11 cellular contexts compared by ENCODE assay signal in the genomic region with DNA sequence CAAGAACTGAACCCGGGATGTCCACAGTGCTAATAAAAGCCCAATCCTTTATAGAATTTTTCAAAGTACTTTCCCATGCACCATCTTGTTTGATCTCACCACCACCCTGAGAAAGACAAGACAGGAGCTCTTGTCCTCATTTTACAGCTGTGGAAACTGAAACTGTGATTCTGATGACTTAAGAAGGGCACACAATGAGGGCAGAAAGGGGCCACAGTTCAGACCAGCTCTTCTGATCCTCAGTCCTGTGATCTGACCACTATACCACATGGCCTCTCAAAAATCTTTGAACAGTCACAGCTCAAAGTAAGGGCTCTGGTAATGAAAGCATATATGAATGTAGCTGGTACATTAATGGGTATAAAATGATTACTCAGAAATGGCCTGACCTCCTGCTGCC.
DNase-seq lines count a peak whose midpoint lies in the region; ATAC-seq and TF ChIP-seq lines count a peak whose summit lies in the region.
"Had no signal": no experiment of that assay in that cellular context is flagged by ENCODE, and none has a peak within 500 bp of the region (broad histone marks: within the 10 kb centered on the region; RNA-seq: fewer than 3 reads in every experiment).

No MANE protein-coding gene starts in this region.

- peaks cover 3 to 16% (median 11%) of the 10 kb centered on the region in 4 donors for H3K4me1 ChIP-seq in stomach

- no peak for DNase-seq in central memory CD8-positive, alpha-beta T cell (ENCODE audit: low spot score in 2 of 2)
- no peak for DNase-seq in DMS 273 (lab: John Stamatoyannopoulos, UW; ENCODE audit: unreplicated experiment)
- DNase-seq in stomach: no peak
- DNase-seq in effector CD4-positive, alpha-beta T cell: no peak
- DNase-seq: amygdala, NCI-H1048, transverse colon had no signal

- H3K27ac Mint-ChIP-seq in central memory CD8-positive, alpha-beta T cell (ENCODE audit: low read depth): peak overlapping the region; percentile 86

- no peaks in the 10 kb centered on the region for H3K9me3 ChIP-seq in stomach
- H3K9me3 ChIP-seq: transverse colon had no signal

- H3K4me3 Mint-ChIP-seq in central memory CD8-positive, alpha-beta T cell: no peak overlapping the region

- no peak overlapping the region for H3K4me3 ChIP-seq in stomach
- H3K4me3 ChIP-seq: transverse colon had no signal

- H3K27ac ChIP-seq in stomach: no peak overlapping the region
- H3K27ac ChIP-seq: transverse colon had no signal

- TF ChIP-seq EP300 in stomach (IDR thresholded peaks at IDR 0.05): no peak

- H3K27me3 Mint-ChIP-seq in central memory CD8-positive, alpha-beta T cell: no peaks in the 10 kb centered on the region

- intact Hi-C loops in stomach (cut with DNase I; ENCODE audit: low total_unique reads): no loop called here

- H3K9me3 Mint-ChIP-seq in central memory CD8-positive, alpha-beta T cell: no peaks in the 10 kb centered on the region

- TF ChIP-seq POLR2A in stomach (IDR thresholded peaks at IDR 0.05): no peak

- H3K27me3 ChIP-seq in stomach: no peaks in the 10 kb centered on the region
- H3K27me3 ChIP-seq: transverse colon had no signal

- TF ChIP-seq CTCF in stomach (IDR thresholded peaks at IDR 0.05): no peak

- peaks cover 32% of the 10 kb centered on the region for H3K4me1 Mint-ChIP-seq in central memory CD8-positive, alpha-beta T cell

- ATAC-seq in GM18907 (IDR thresholded peaks at IDR 0.05; ENCODE audit: unreplicated experiment) (peak; percentile 83), GM21528 (IDR thresholded peaks at IDR 0.05; ENCODE audit: low FRiP score, unreplicated experiment) (peak; percentile 65), HG03108 (IDR thresholded peaks at IDR 0.05; ENCODE audit: unreplicated experiment) (peak; percentile 78), esophagus mucosa (no peak)
- ATAC-seq in central memory CD8-positive, alpha-beta T cell (replicated peaks; ENCODE audit: extremely low read depth, poor library complexity, severe bottlenecking): no peak

- WGBS in stomach, 5 donors: 67 to 92% (median 76%) methylated on average over 1 of the region's 1 CpG

- no peaks in the 10 kb centered on the region for H3K36me3 ChIP-seq in stomach
- H3K36me3 ChIP-seq: transverse colon had no signal

- no peaks in the 10 kb centered on the region for H3K36me3 Mint-ChIP-seq in central memory CD8-positive, alpha-beta T cell (ENCODE audit: insufficient read depth)

Comparison
In these comparisons a context has a peak if more than half of its experiments do, and no peak if none do; other contexts are left out.
1. ATAC-seq: peak in GM18907 (single experiment), GM21528 (single experiment) and HG03108 (single experiment); none in central memory CD8-positive, alpha-beta T cell (single experiment) and esophagus mucosa (single experiment).